ENCODE assay signal across 18 cellular contexts in genomic region chr9:114685951-114686350, GRCh38. TPM values are rescaled to one million over a fixed set of nuclear protein-coding genes. Genes with fewer than 3 reads are reported as not detected.
DNase-seq lines count a peak whose midpoint lies in the region; ATAC-seq and TF ChIP-seq lines count a peak whose summit lies in the region.
"Had no signal": no experiment of that assay in that cellular context is flagged by ENCODE, and none has a peak within 500 bp of the region (broad histone marks: within the 10 kb centered on the region; RNA-seq: fewer than 3 reads in every experiment).

No MANE protein-coding gene starts in this region.

- H3K4me1 ChIP-seq in CD8-positive, alpha-beta memory T cell (ENCODE audit: insufficient read depth, low read length), result peaks cover 10% of the 10 kb centered on the region

- H3K27ac ChIP-seq in CD8-positive, alpha-beta memory T cell (ENCODE audit: low read depth, low read length), result no peak overlapping the region
- H3K27ac ChIP-seq: KMS-11 had no signal

- H3K27me3 Mint-ChIP-seq in activated T-cell treated with anti-CD3 and anti-CD28 coated beads, Interleukin-2, amount 50 U/mL, for 24 hours, result no peaks in the 10 kb centered on the region
- H3K27me3 Mint-ChIP-seq in CD8-positive, alpha-beta memory T cell, result no peaks in the 10 kb centered on the region
- no peaks in the 10 kb centered on the region for H3K27me3 Mint-ChIP-seq in activated CD8-positive, alpha-beta T cell treated with anti-CD3 and anti-CD28 coated beads for 36 hours

- H3K36me3 Mint-ChIP-seq in activated T-cell treated with anti-CD3 and anti-CD28 coated beads, Interleukin-2, amount 50 U/mL, for 24 hours (ENCODE audit: low read depth), result peaks cover 45% of the 10 kb centered on the region
- H3K36me3 Mint-ChIP-seq in CD8-positive, alpha-beta memory T cell, result peaks cover 0 to under 1% (median 0%) of the 10 kb centered on the region in 3 donors
- peaks cover 31% of the 10 kb centered on the region for H3K36me3 Mint-ChIP-seq in activated CD8-positive, alpha-beta T cell treated with anti-CD3 and anti-CD28 coated beads for 36 hours (ENCODE audit: low read depth)

- no peak for DNase-seq in activated T-cell treated with anti-CD3 and anti-CD28 coated beads, Interleukin-2, amount 50 U/mL, for 24 hours
- DNase-seq in activated T-cell treated with anti-CD3 and anti-CD28 coated beads, Interleukin-2, amount 50 U/mL, for 1 hour, result no peak
- DNase-seq in CD8-positive, alpha-beta memory T cell, result peak in 1 of 5 donors; percentile 27
- no peak for DNase-seq in activated CD8-positive, alpha-beta T cell treated with anti-CD3 and anti-CD28 coated beads for 36 hours
- DNase-seq in central memory CD4-positive, alpha-beta T cell, result peak; percentile 43
- no peak for DNase-seq in activated CD4-positive, CD25-positive, alpha-beta regulatory T cell (lab: John Stamatoyannopoulos, UW)
- DNase-seq: AML-193, DMS79 treated with DMSO at 0.1 percent for 48 hours, H9, NCI-H1092, NCI-H2107, NCI-H345, NCI-H526 treated with DMSO at 0.1 percent for 48 hours had no signal

- POLR2A ChIA-PET in CD8-positive, alpha-beta memory T cell (lab: Charles Lee), result interaction anchor here (0.7 kb wide), 1 partner anchor 301 kb away, joined by 9 read pairs; no protein-coding TSS in a partner anchor
- POLR2A ChIA-PET in activated CD8-positive, alpha-beta T cell treated with anti-CD3 and anti-CD28 coated beads for 36 hours (lab: Charles Lee), result interaction anchor here (1.3 to 1.8 kb wide), 2 partner anchors 13 to 44 kb away, joined by 4 read pairs; no protein-coding TSS in a partner anchor

- intact Hi-C loops in activated CD8-positive, alpha-beta T cell treated with anti-CD3 and anti-CD28 coated beads for 36 hours (cut with micrococcal nuclease), result no loop called here

- CTCF ChIA-PET in CD8-positive, alpha-beta memory T cell (lab: Charles Lee), result interaction anchor here (1.0 to 2.3 kb wide), 5 partner anchors 33 to 329 kb away, joined by 4 to 11 read pairs (median 5); no protein-coding TSS in a partner anchor
- CTCF ChIA-PET in activated CD8-positive, alpha-beta T cell treated with anti-CD3 and anti-CD28 coated beads for 36 hours (lab: Charles Lee), result interaction anchor here (0.8 to 1.4 kb wide), 5 partner anchors 21 to 328 kb away, joined by 3 to 5 read pairs (median 4); no protein-coding TSS in a partner anchor

- H3K36me3 ChIP-seq in CD8-positive, alpha-beta memory T cell (ENCODE audit: insufficient read depth, low read length), result no peaks in the 10 kb centered on the region

- no peaks in the 10 kb centered on the region for H3K9me3 ChIP-seq in CD8-positive, alpha-beta memory T cell (ENCODE audit: low read length)

- H3K27me3 ChIP-seq in CD8-positive, alpha-beta memory T cell (ENCODE audit: insufficient read depth, low read length, poor library complexity, severe bottlenecking), result no peaks in the 10 kb centered on the region

- peak overlapping the region; percentile 64 for H3K4me3 Mint-ChIP-seq in activated T-cell treated with anti-CD3 and anti-CD28 coated beads, Interleukin-2, amount 50 U/mL, for 24 hours
- H3K4me3 Mint-ChIP-seq in CD8-positive, alpha-beta memory T cell, result peak overlapping the region in 4 of 7 donors; percentile 16 to 63 (median 23)
- H3K4me3 Mint-ChIP-seq in activated CD8-positive, alpha-beta T cell treated with anti-CD3 and anti-CD28 coated beads for 36 hours, result peak overlapping the region; percentile 16
- H3K4me3 Mint-ChIP-seq: H9 had no signal

- no peak for TF ChIP-seq CTCF in activated CD8-positive, alpha-beta T cell treated with anti-CD3 and anti-CD28 coated beads for 36 hours (IDR thresholded peaks at IDR 0.05)

- H3K27ac Mint-ChIP-seq in activated T-cell treated with anti-CD3 and anti-CD28 coated beads, Interleukin-2, amount 50 U/mL, for 24 hours, result peak overlapping the region; percentile 80
- peak overlapping the region in 6 of 8 donors; percentile 4 to 81 (median 52) for H3K27ac Mint-ChIP-seq in CD8-positive, alpha-beta memory T cell
- peak overlapping the region; percentile 75 for H3K27ac Mint-ChIP-seq in activated CD8-positive, alpha-beta T cell treated with anti-CD3 and anti-CD28 coated beads for 36 hours
- H3K27ac Mint-ChIP-seq: H9 had no signal

- H3K4me3 ChIP-seq in CD8-positive, alpha-beta memory T cell (ENCODE audit: low read length), result no peak overlapping the region

- peaks cover 10% of the 10 kb centered on the region for H3K9me3 Mint-ChIP-seq in activated T-cell treated with anti-CD3 and anti-CD28 coated beads, Interleukin-2, amount 50 U/mL, for 24 hours
- H3K9me3 Mint-ChIP-seq in CD8-positive, alpha-beta memory T cell, result no peaks in the 10 kb centered on the region
- H3K9me3 Mint-ChIP-seq in activated CD8-positive, alpha-beta T cell treated with anti-CD3 and anti-CD28 coated beads for 36 hours, result peaks cover 13% of the 10 kb centered on the region
- H3K9me3 Mint-ChIP-seq: H9 had no signal

- no peak for ATAC-seq in activated CD8-positive, alpha-beta T cell treated with anti-CD3 and anti-CD28 coated beads for 36 hours
- ATAC-seq in HG03135 (IDR thresholded peaks at IDR 0.05; ENCODE audit: unreplicated experiment), result no peak
- ATAC-seq: HepG2 had no signal

- H3K4me1 Mint-ChIP-seq in activated T-cell treated with anti-CD3 and anti-CD28 coated beads, Interleukin-2, amount 50 U/mL, for 24 hours (ENCODE audit: low read depth), result peaks cover 82% of the 10 kb centered on the region
- H3K4me1 Mint-ChIP-seq in CD8-positive, alpha-beta memory T cell, result peaks cover 27 to 42% (median 38%) of the 10 kb centered on the region in 3 donors
- peaks cover 75% of the 10 kb centered on the region for H3K4me1 Mint-ChIP-seq in activated CD8-positive, alpha-beta T cell treated with anti-CD3 and anti-CD28 coated beads for 36 hours (ENCODE audit: low read depth)

RNA-seq across cellular contexts. Expression of gene TEX48, which starts 4.0 kb away (rescaled TPM):
- total RNA-seq in CD8-positive, alpha-beta memory T cell, result under 1 TPM; 0.46 to 0.86 TPM
- polyA plus RNA-seq in CD8-positive, alpha-beta memory T cell, result not detected
- total RNA-seq in activated CD8-positive, alpha-beta T cell treated with anti-CD3 and anti-CD28 coated beads for 36 hours, result under 1 TPM in 1 of 2 experiments, not detected in 1; 0.65 TPM
- total RNA-seq: A673, H9, HepG2, MCF 10A had no signal
- polyA plus RNA-seq: HepG2 had no signal

RNA-seq across cellular contexts. Expression of gene TEX53, which starts 28.3 kb away (rescaled TPM):
- not detected for total RNA-seq in CD8-positive, alpha-beta memory T cell
- polyA plus RNA-seq in CD8-positive, alpha-beta memory T cell, result not detected
- not detected for total RNA-seq in activated CD8-positive, alpha-beta T cell treated with anti-CD3 and anti-CD28 coated beads for 36 hours
- total RNA-seq: A673, H9, HepG2, MCF 10A had no signal
- polyA plus RNA-seq: HepG2 had no signal
